19 cellular contexts compared by ENCODE assay signal in genomic region chrX:41303013-41303412, GRCh38. TPM values are rescaled to one million over a fixed set of nuclear protein-coding genes. Genes with fewer than 3 reads are reported as not detected.
DNase-seq lines count a peak whose midpoint lies in the region; ATAC-seq and TF ChIP-seq lines count a peak whose summit lies in the region.
"Had no signal": no experiment of that assay in that cellular context is flagged by ENCODE, and none has a peak within 500 bp of the region (broad histone marks: within the 10 kb centered on the region; RNA-seq: fewer than 3 reads in every experiment).

No MANE protein-coding gene starts in this region.

- H3K4ac ChIP-seq in IMR-90 (ENCODE audit: low read depth, low read length): no peak overlapping the region

- no peak overlapping the region for H3K27ac ChIP-seq in IMR-90 (ENCODE audit: insufficient read depth, low read length)
- H3K27ac ChIP-seq: body of pancreas had no signal

- H3K36me3 Mint-ChIP-seq in CD14-positive monocyte (no peaks in the 10 kb centered on the region), mesothelial cell of epicardium (no peaks in the 10 kb centered on the region)
- H3K36me3 Mint-ChIP-seq in natural killer cell treated with Interleukin-12 subunit alpha and Interleukin-12 subunit beta and Interleukin-15 and Interleukin-18, amount 100 ng/mL, for 72 hours: no peaks in the 10 kb centered on the region
- H3K36me3 Mint-ChIP-seq: activated naive CD4-positive, alpha-beta T cell treated with anti-CD3 and anti-CD28 coated beads, Interleukin-2, amount 50 U/mL, for 72 hours; T-cell; WTC11 had no signal

- no peak for TF ChIP-seq CTCF in CD14-positive monocyte (IDR thresholded peaks at IDR 0.05)
- no peak for TF ChIP-seq CTCF in IMR-90 (conservative IDR thresholded peaks at IDR 0.05; ENCODE audit: low read depth, low read length)
- no peak for TF ChIP-seq CTCF in epithelial cell of esophagus (IDR thresholded peaks at IDR 0.05; ENCODE audit: insufficient read depth, low read depth, low read length, missing control alignments)
- TF ChIP-seq CTCF in mesothelial cell of epicardium (IDR thresholded peaks at IDR 0.05; ENCODE audit: unreplicated experiment): no peak

- CTCF ChIA-PET in IMR-90 (lab: Yijun Ruan, JAX): no interaction called here

- no peak for TF ChIP-seq POLR2A in IMR-90 (IDR thresholded peaks at IDR 0.05; ENCODE audit: low read depth, low read length)

- H3K27me3 ChIP-seq in IMR-90 (ENCODE audit: control insufficient read depth, insufficient read depth, low read length): peaks cover 6% of the 10 kb centered on the region; the same call in 1 of the 2 replicates
- H3K27me3 ChIP-seq: body of pancreas had no signal

- H3K4me3 Mint-ChIP-seq in CD14-positive monocyte: peak overlapping the region in 1 of 2 donors; percentile 21
- H3K4me3 Mint-ChIP-seq in mesothelial cell of epicardium: no peak overlapping the region
- no peak overlapping the region for H3K4me3 Mint-ChIP-seq in natural killer cell treated with Interleukin-12 subunit alpha and Interleukin-12 subunit beta and Interleukin-15 and Interleukin-18, amount 100 ng/mL, for 72 hours
- H3K4me3 Mint-ChIP-seq: CD4-positive, alpha-beta T cell; neural crest cell; T-cell; WTC11 had no signal

- H3K4me1 ChIP-seq in IMR-90 (ENCODE audit: control insufficient read depth, insufficient read depth, low read length): peaks cover 10% of the 10 kb centered on the region
- H3K4me1 ChIP-seq: body of pancreas had no signal

- WGBS in IMR-90 (ENCODE audit: extremely low coverage in 2 of 2, insufficient read length in 1 of 2), 2 experiments: 71% methylated on average over 5 of the region's 6 CpGs; no CpG with 5 or more reads in 1 of the 2 experiments

- H2AK9ac ChIP-seq in IMR-90 (replicated peaks; ENCODE audit: low read depth, low read length, poor library complexity): no peak overlapping the region

- H3K18ac ChIP-seq in IMR-90 (ENCODE audit: low read depth, low read length): no peak overlapping the region

- DNase-seq in CD14-positive monocyte (ENCODE audit: low spot score) (no peak), IMR-90 (no peak), epithelial cell of esophagus (ENCODE audit: low read depth) (peak; percentile 89), mesothelial cell of epicardium (ENCODE audit: low spot score in 2 of 2, unreplicated experiment in 2 of 2) (no peak), NCI-H2171 (lab: John Stamatoyannopoulos, UW) (no peak), DMS114 treated with DMSO at 0.1 percent for 48 hours (lab: John Stamatoyannopoulos, UW; ENCODE audit: unreplicated experiment) (no peak)
- no peak for DNase-seq in natural killer cell treated with Interleukin-12 subunit alpha and Interleukin-12 subunit beta and Interleukin-15 and Interleukin-18, amount 100 ng/mL, for 72 hours (ENCODE audit: low spot score)
- DNase-seq: CD4-positive, alpha-beta T cell; left cardiac atrium; midbrain; NCI-H2081 treated with DMSO at 0.1 percent for 48 hours; NCI-H510A; T-cell had no signal

- dilution Hi-C loops in IMR-90 (cut with HindIII; ENCODE audit: low sequenced_read_pairs, unreplicated experiment): no loop called here

- in situ Hi-C loops in IMR-90 (cut with MboI; ENCODE audit: low sequenced_read_pairs): no loop called here

- H2AK5ac ChIP-seq in IMR-90 (ENCODE audit: low read depth, low read length): no peak overlapping the region

- H3K4me1 Mint-ChIP-seq in CD14-positive monocyte: peaks cover 42% of the 10 kb centered on the region
- peaks cover 10% of the 10 kb centered on the region for H3K4me1 Mint-ChIP-seq in mesothelial cell of epicardium
- H3K4me1 Mint-ChIP-seq in natural killer cell treated with Interleukin-12 subunit alpha and Interleukin-12 subunit beta and Interleukin-15 and Interleukin-18, amount 100 ng/mL, for 72 hours (ENCODE audit: low read depth in 2 of 2): no peaks in the 10 kb centered on the region
- H3K4me1 Mint-ChIP-seq: T-cell had no signal

- no peaks in the 10 kb centered on the region for H3K9me3 ChIP-seq in IMR-90 (ENCODE audit: control insufficient read depth, insufficient read depth, low read length)
- H3K9me3 ChIP-seq: body of pancreas had no signal

- intact Hi-C loops in CD14-positive monocyte (cut with micrococcal nuclease): no loop called here
- intact Hi-C loops in IMR-90 (cut with micrococcal nuclease): no loop called here

- no peak overlapping the region for H3K23ac ChIP-seq in IMR-90 (ENCODE audit: low read depth, low read length)

- H2BK120ac ChIP-seq in IMR-90 (ENCODE audit: low read depth, low read length): no peak overlapping the region

- H4K20me1 ChIP-seq in IMR-90 (ENCODE audit: insufficient read depth, low read length): no peaks in the 10 kb centered on the region

- H4K5ac ChIP-seq in IMR-90 (ENCODE audit: low read depth, low read length): no peak overlapping the region

- H3K27me3 Mint-ChIP-seq in CD14-positive monocyte (ENCODE audit: low read depth in 3 of 3) (peaks cover 0 to 29% (median 1%) of the 10 kb centered on the region in 3 donors), mesothelial cell of epicardium (ENCODE audit: low read depth) (no peaks in the 10 kb centered on the region)
- peaks cover 0 to 5% of the 10 kb centered on the region in 2 donors for H3K27me3 Mint-ChIP-seq in natural killer cell treated with Interleukin-12 subunit alpha and Interleukin-12 subunit beta and Interleukin-15 and Interleukin-18, amount 100 ng/mL, for 72 hours
- H3K27me3 Mint-ChIP-seq: CD4-positive, alpha-beta T cell had no signal

- H3K4me3 ChIP-seq in IMR-90 (ENCODE audit: insufficient read depth, low read depth, low read length) (no peak overlapping the region), epithelial cell of esophagus (ENCODE audit: low read length) (no peak overlapping the region)
- H3K4me3 ChIP-seq: body of pancreas had no signal

- no peak overlapping the region for H3K4me2 ChIP-seq in IMR-90 (ENCODE audit: low read depth, low read length)

- no peak overlapping the region for H3K14ac ChIP-seq in IMR-90 (replicated peaks; ENCODE audit: low read depth, low read length)

- no peak overlapping the region for H2BK5ac ChIP-seq in IMR-90 (ENCODE audit: low read depth, low read length, poor library complexity, severe bottlenecking)

- H4K8ac ChIP-seq in IMR-90 (ENCODE audit: low read depth in 2 of 2, low read length in 2 of 2): no peak overlapping the region

- ATAC-seq in IMR-90 (ENCODE audit: low read depth) (no peak), HG02642 (IDR thresholded peaks at IDR 0.05; ENCODE audit: poor library complexity, unreplicated experiment) (no peak)
- no peak for ATAC-seq in natural killer cell treated with Interleukin-12 subunit alpha and Interleukin-12 subunit beta and Interleukin-15 and Interleukin-18, amount 100 ng/mL, for 72 hours
- ATAC-seq: activated naive CD4-positive, alpha-beta T cell treated with anti-CD3 and anti-CD28 coated beads, Interleukin-2, amount 50 U/mL, for 72 hours; body of pancreas; Right ventricle myocardium inferior; T-cell had no signal

- H3K9me3 Mint-ChIP-seq in CD14-positive monocyte (no peaks in the 10 kb centered on the region), mesothelial cell of epicardium (peaks cover 19% of the 10 kb centered on the region)
- no peaks in the 10 kb centered on the region for H3K9me3 Mint-ChIP-seq in natural killer cell treated with Interleukin-12 subunit alpha and Interleukin-12 subunit beta and Interleukin-15 and Interleukin-18, amount 100 ng/mL, for 72 hours
- H3K9me3 Mint-ChIP-seq: activated naive CD4-positive, alpha-beta T cell treated with anti-CD3 and anti-CD28 coated beads, Interleukin-2, amount 50 U/mL, for 72 hours; CD4-positive, alpha-beta T cell; T-cell; WTC11 had no signal

- H2BK20ac ChIP-seq in IMR-90 (ENCODE audit: low read depth, low read length): no peak overlapping the region

- no peak overlapping the region for H2BK15ac ChIP-seq in IMR-90 (ENCODE audit: low read depth, low read length)

- H3K36me3 ChIP-seq in IMR-90 (ENCODE audit: control insufficient read depth, insufficient read depth, low read length): no peaks in the 10 kb centered on the region

- H3K9me1 ChIP-seq in IMR-90 (ENCODE audit: insufficient read depth, low read length): no peaks in the 10 kb centered on the region

- no peak for TF ChIP-seq RAD21 in IMR-90 (IDR thresholded peaks at IDR 0.05; ENCODE audit: low read length)

- H3K9ac ChIP-seq in IMR-90 (ENCODE audit: low read depth, low read length): no peak overlapping the region

- no TSS peak for BruUV-seq in IMR-90 (replicated peaks; lab: Mats Ljungman, UMichigan)

- H3K27ac Mint-ChIP-seq in CD14-positive monocyte: peak overlapping the region; percentile 7 to 90 (median 32)
- H3K27ac Mint-ChIP-seq in mesothelial cell of epicardium: peak overlapping the region; percentile 86
- H3K27ac Mint-ChIP-seq in natural killer cell treated with Interleukin-12 subunit alpha and Interleukin-12 subunit beta and Interleukin-15 and Interleukin-18, amount 100 ng/mL, for 72 hours: no peak overlapping the region
- H3K27ac Mint-ChIP-seq: CD4-positive, alpha-beta T cell; T-cell had no signal

- H4K91ac ChIP-seq in IMR-90 (ENCODE audit: insufficient read depth, low read depth, low read length): no peak overlapping the region

- H3K79me1 ChIP-seq in IMR-90 (ENCODE audit: low read depth in 1 of 2, low read length in 2 of 2): no peaks in the 10 kb centered on the region

- POLR2A ChIA-PET in IMR-90 (lab: Charles Lee; ENCODE audit: unreplicated experiment): no interaction called here

- no peak overlapping the region for H2AFZ ChIP-seq in IMR-90 (replicated peaks; ENCODE audit: low read length, poor library complexity)

- H3K56ac ChIP-seq in IMR-90 (ENCODE audit: extremely low read depth, insufficient read depth, low read length): no peak overlapping the region

TF ChIP-seq in IMR-90, 13 proteins besides CTCF, POLR2A, EP300 and RAD21:
- TF ChIP-seq CHD1 (IDR thresholded peaks at IDR 0.05; ENCODE audit: low read depth, low read length) (no peak), MAFK (IDR thresholded peaks at IDR 0.05; ENCODE audit: low read depth, low read length) (peak; percentile 91)

RNA-seq across cellular contexts. Expression of gene DDX3X, which starts 30.9 kb away (rescaled TPM):
- polyA plus RNA-seq in CD14-positive monocyte: 100 to 1,000 TPM; 200 to 280 TPM
- total RNA-seq in IMR-90 (2012; rRNA removed): 229 and 448 TPM in 2 replicates
- polyA plus RNA-seq in IMR-90 (2012; rRNA removed): 53.2 and 64.8 TPM in 2 replicates
- polyA plus RNA-seq in IMR-90 (2012; cell fraction: cytosol; rRNA removed): 12.7 and 13.6 TPM in 2 replicates
- 16.8 and 91.2 TPM in 2 replicates for polyA plus RNA-seq in IMR-90 (2012; cell fraction: nucleus; rRNA removed; ENCODE audit: low replicate concordance)
- total RNA-seq in mesothelial cell of epicardium: 301 to 305 TPM (median 303 TPM) in 3 replicates
- total RNA-seq in natural killer cell treated with Interleukin-12 subunit alpha and Interleukin-12 subunit beta and Interleukin-15 and Interleukin-18, amount 100 ng/mL, for 72 hours: 100 to 1,000 TPM; 252 to 451 TPM

Comparison
In these comparisons a context has a peak if more than half of its experiments do, and no peak if none do; other contexts are left out.
1. H3K27ac Mint-ChIP-seq: peak in CD14-positive monocyte (7 of 7) and mesothelial cell of epicardium (single experiment); none in natural killer cell treated with Interleukin-12 subunit alpha and Interleukin-12 subunit beta and Interleukin-15 and Interleukin-18, amount 100 ng/mL, for 72 hours (0 of 2).